21 cellular contexts compared by ENCODE assay signal in the genomic region with DNA sequence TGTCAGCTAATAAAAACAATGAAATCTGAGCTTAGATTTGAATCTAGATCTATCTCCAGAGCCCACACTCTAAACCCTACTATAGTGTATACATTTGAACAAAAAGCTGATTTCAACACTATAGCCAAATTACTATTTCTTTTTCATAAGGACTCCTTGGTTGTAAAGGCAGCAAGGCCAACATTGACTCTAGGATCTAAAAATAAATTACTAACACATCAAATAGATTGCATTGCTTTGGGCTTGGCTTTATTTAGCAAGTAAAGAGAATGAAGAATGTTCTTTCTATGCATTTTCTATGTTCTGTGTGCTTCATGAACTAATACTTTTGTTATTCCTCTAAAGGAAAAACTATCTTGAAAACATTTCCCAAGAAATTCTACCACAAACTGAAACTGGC.
"Had no signal": no experiment of that assay in that cellular context is flagged by ENCODE, and none has a peak within 500 bp of the region (broad histone marks: within the 10 kb centered on the region; RNA-seq: fewer than 3 reads in every experiment).

No MANE protein-coding gene starts in this region.

- DNase-seq: IMR-90, Karpas-422, KG1, MG63, NCI-H1092, NCI-H1105 treated with DMSO at 0.1 percent for 48 hours, NCI-H1436, NCI-H187, NCI-H2029, NCI-H2081 treated with DMSO at 0.1 percent for 48 hours, NCI-H2171, NCI-H226, NCI-H446, NCI-H510A, NCI-H524 treated with DMSO at 0.1 percent for 48 hours, NCI-H69, NCI-H774, SHP77, SK-N-SH had no signal

- H3K9me3 ChIP-seq: MG63, SK-N-SH had no signal

- ATAC-seq: HepG2 had no signal

- H3K4me3 ChIP-seq: MG63 had no signal

- H3K27me3 ChIP-seq: MG63 had no signal

- H3K27ac ChIP-seq: RWPE1 had no signal
